ENCODE assay signal across 9 cellular contexts in the genomic region with DNA sequence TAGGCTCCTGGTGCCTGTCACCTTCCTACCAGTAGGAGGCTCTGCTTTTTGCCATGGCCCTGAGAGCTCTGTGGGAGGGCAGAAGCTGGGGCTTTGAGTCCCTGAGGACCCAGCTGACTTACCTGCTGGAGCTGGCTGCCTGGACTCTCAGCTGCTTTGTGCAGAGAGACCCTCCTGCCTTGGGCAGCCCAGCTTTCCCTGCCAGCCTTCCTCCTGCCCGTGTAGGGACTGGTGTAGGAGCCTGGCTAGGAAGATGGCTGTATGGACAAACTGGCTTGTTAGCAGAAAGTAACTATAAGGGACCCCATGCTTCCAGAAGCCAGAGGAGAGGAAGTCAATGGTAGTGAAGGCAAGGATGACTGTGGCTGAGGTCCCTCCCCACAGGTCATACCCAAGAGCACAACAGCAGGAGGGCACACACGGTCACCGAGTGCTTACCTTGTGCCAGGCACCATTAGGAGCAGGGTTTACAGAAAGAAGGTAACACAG. TPM values are rescaled to one million over a fixed set of nuclear protein-coding genes. Genes with fewer than 3 reads are reported as not detected.
DNase-seq lines count a peak whose midpoint lies in the region; ATAC-seq and TF ChIP-seq lines count a peak whose summit lies in the region.
"Had no signal": no experiment of that assay in that cellular context is flagged by ENCODE, and none has a peak within 500 bp of the region (broad histone marks: within the 10 kb centered on the region; RNA-seq: fewer than 3 reads in every experiment).

No MANE protein-coding gene starts in this region.

- H3K4me3 ChIP-seq in MG63 (no peak overlapping the region), heart right ventricle (no peak overlapping the region), lower leg skin (ENCODE audit: low read depth, poor library complexity, severe bottlenecking) (no peak overlapping the region)
- H3K4me3 ChIP-seq: SJSA1 had no signal

- CTCF ChIA-PET in activated CD8-positive, alpha-beta T cell treated with anti-CD3 and anti-CD28 coated beads for 36 hours (lab: Charles Lee) = interaction anchor here (0.6 to 4.6 kb wide), 16 partner anchors 11 to 300 kb away, joined by 3 to 30 read pairs (median 3); a partner anchor contains a TSS

- no peak overlapping the region for H3K4me3 Mint-ChIP-seq in CD14-positive monocyte
- no peak overlapping the region for H3K4me3 Mint-ChIP-seq in activated CD8-positive, alpha-beta T cell treated with anti-CD3 and anti-CD28 coated beads for 36 hours
- no peak overlapping the region for H3K4me3 Mint-ChIP-seq in stimulated activated naive CD8-positive, alpha-beta T cell treated with anti-CD3 and anti-CD28 coated beads, Interleukin-15, amount 100 ng/mL, for 72 hours

- no peak for TF ChIP-seq POLR2A in lower leg skin (IDR thresholded peaks at IDR 0.05)

- peak; percentile 57 for TF ChIP-seq CTCF in CD14-positive monocyte (IDR thresholded peaks at IDR 0.05)
- TF ChIP-seq CTCF in activated CD8-positive, alpha-beta T cell treated with anti-CD3 and anti-CD28 coated beads for 36 hours (IDR thresholded peaks at IDR 0.05) = peak; percentile 37
- TF ChIP-seq CTCF in heart right ventricle (IDR thresholded peaks at IDR 0.05) = peak in 7 of 9 donors; percentile 36 to 56 (median 42)
- no peak for TF ChIP-seq CTCF in lower leg skin (IDR thresholded peaks at IDR 0.05)

- peak overlapping the region in 6 of 10 donors; percentile 45 to 63 (median 55) for H3K27ac ChIP-seq in heart right ventricle
- H3K27ac ChIP-seq: SJSA1 had no signal

- intact Hi-C loops in CD14-positive monocyte (cut with micrococcal nuclease) (no loop called here), heart right ventricle (cut with DNase I) (no loop called here), lower leg skin (cut with DNase I; ENCODE audit: low total_unique reads) (no loop called here)
- intact Hi-C loops in activated CD8-positive, alpha-beta T cell treated with anti-CD3 and anti-CD28 coated beads for 36 hours (cut with micrococcal nuclease) = no loop called here

- H3K36me3 Mint-ChIP-seq in CD14-positive monocyte = peaks cover 43 to 46% of the 10 kb centered on the region in 2 donors
- peaks cover 22% of the 10 kb centered on the region for H3K36me3 Mint-ChIP-seq in activated CD8-positive, alpha-beta T cell treated with anti-CD3 and anti-CD28 coated beads for 36 hours (ENCODE audit: low read depth)

- H3K4me1 Mint-ChIP-seq in CD14-positive monocyte = peaks cover 10% of the 10 kb centered on the region
- H3K4me1 Mint-ChIP-seq in activated CD8-positive, alpha-beta T cell treated with anti-CD3 and anti-CD28 coated beads for 36 hours (ENCODE audit: low read depth) = peaks cover 14% of the 10 kb centered on the region
- peaks cover 40% of the 10 kb centered on the region for H3K4me1 Mint-ChIP-seq in stimulated activated naive CD8-positive, alpha-beta T cell treated with anti-CD3 and anti-CD28 coated beads, Interleukin-15, amount 100 ng/mL, for 72 hours

- H3K9me3 Mint-ChIP-seq in CD14-positive monocyte = peaks cover 0 to 4% (median 0%) of the 10 kb centered on the region in 7 donors
- no peaks in the 10 kb centered on the region for H3K9me3 Mint-ChIP-seq in activated CD8-positive, alpha-beta T cell treated with anti-CD3 and anti-CD28 coated beads for 36 hours
- H3K9me3 Mint-ChIP-seq in stimulated activated naive CD8-positive, alpha-beta T cell treated with anti-CD3 and anti-CD28 coated beads, Interleukin-15, amount 100 ng/mL, for 72 hours = no peaks in the 10 kb centered on the region

- ATAC-seq in GM18868 (IDR thresholded peaks at IDR 0.05; ENCODE audit: unreplicated experiment) = peak; percentile 86
- peak; percentile 77 for ATAC-seq in activated CD8-positive, alpha-beta T cell treated with anti-CD3 and anti-CD28 coated beads for 36 hours
- ATAC-seq in heart right ventricle = peak in 7 of 8 donors; percentile 5 to 26 (median 18)
- ATAC-seq in stimulated activated naive CD8-positive, alpha-beta T cell treated with anti-CD3 and anti-CD28 coated beads, Interleukin-15, amount 100 ng/mL, for 72 hours = peak; percentile 65

- H3K27me3 ChIP-seq in MG63 (no peaks in the 10 kb centered on the region), heart right ventricle (peaks cover 0 to 14% (median 0%) of the 10 kb centered on the region in 7 donors)
- H3K27me3 ChIP-seq: SJSA1 had no signal

- H3K9me3 ChIP-seq in MG63 (no peaks in the 10 kb centered on the region), heart right ventricle (no peaks in the 10 kb centered on the region)
- H3K9me3 ChIP-seq: SJSA1 had no signal

- peaks cover 56% of the 10 kb centered on the region for H3K36me3 ChIP-seq in MG63
- H3K36me3 ChIP-seq in heart right ventricle = peaks cover 9 to 53% (median 39%) of the 10 kb centered on the region in 9 donors

- peaks cover 8 to 30% (median 21%) of the 10 kb centered on the region in 9 donors for H3K4me1 ChIP-seq in heart right ventricle
- H3K4me1 ChIP-seq: SJSA1 had no signal

- peaks cover 27 to 38% (median 32%) of the 10 kb centered on the region in 3 donors for H3K27me3 Mint-ChIP-seq in CD14-positive monocyte (ENCODE audit: low read depth in 3 of 3)
- H3K27me3 Mint-ChIP-seq in activated CD8-positive, alpha-beta T cell treated with anti-CD3 and anti-CD28 coated beads for 36 hours = peaks cover 3% of the 10 kb centered on the region
- peaks cover 30% of the 10 kb centered on the region for H3K27me3 Mint-ChIP-seq in stimulated activated naive CD8-positive, alpha-beta T cell treated with anti-CD3 and anti-CD28 coated beads, Interleukin-15, amount 100 ng/mL, for 72 hours

- 81 to 83% methylated on average over 3 of the region's 3 CpGs for WGBS in heart right ventricle, 2 donors
- 38% methylated on average over 3 of the region's 3 CpGs for WGBS in lower leg skin, 2 donors

- DNase-seq in CD14-positive monocyte (ENCODE audit: low spot score) (no peak), MG63 (peak; percentile 56), heart right ventricle (no peak), lower leg skin (ENCODE audit: low spot score in 2 of 2) (no peak), cortex of kidney (lab: John Stamatoyannopoulos, UW) (no peak)
- DNase-seq in activated CD8-positive, alpha-beta T cell treated with anti-CD3 and anti-CD28 coated beads for 36 hours = peak; percentile 58
- no peak for DNase-seq in stimulated activated naive CD8-positive, alpha-beta T cell treated with anti-CD3 and anti-CD28 coated beads, Interleukin-15, amount 100 ng/mL, for 72 hours

- H3K27ac Mint-ChIP-seq in CD14-positive monocyte = peak overlapping the region in 1 of 7 donors; percentile 26
- peak overlapping the region; percentile 27 for H3K27ac Mint-ChIP-seq in activated CD8-positive, alpha-beta T cell treated with anti-CD3 and anti-CD28 coated beads for 36 hours
- H3K27ac Mint-ChIP-seq in stimulated activated naive CD8-positive, alpha-beta T cell treated with anti-CD3 and anti-CD28 coated beads, Interleukin-15, amount 100 ng/mL, for 72 hours = peak overlapping the region in 1 of 2 donors; percentile 87

- POLR2A ChIA-PET in activated CD8-positive, alpha-beta T cell treated with anti-CD3 and anti-CD28 coated beads for 36 hours (lab: Charles Lee) = interaction anchor here (0.9 to 2.8 kb wide), 4 partner anchors 14 to 112 kb away, joined by 3 to 18 read pairs (median 5); a partner anchor contains a TSS

RNA-seq across cellular contexts. Expression of a gene that starts 9.7 kb away (rescaled TPM):
- polyA plus RNA-seq in CD14-positive monocyte (under 1 TPM; 0.03 to 0.04 TPM), heart right ventricle (1 to 10 TPM in 1 of 2 donors, under 1 TPM in 1; 0.93 to 1.8 TPM)
- total RNA-seq in MG63 (2014; rRNA removed; shearing (Covaris generic); ENCODE audit: low replicate concordance) = 0.76 and 1.2 TPM in 2 replicates
- 1 to 10 TPM; 2.7 to 3.1 TPM for total RNA-seq in activated CD8-positive, alpha-beta T cell treated with anti-CD3 and anti-CD28 coated beads for 36 hours
- total RNA-seq in heart right ventricle (10 to 100 TPM in 1 of 10 donors, 1 to 10 TPM in 9; 4.9 to 10.6 (median 6.3) TPM), lower leg skin (100 to 1,000 TPM in 2 of 4 donors, 10 to 100 TPM in 2; 86.4 to 109 (median 102) TPM)

RNA-seq across cellular contexts. Expression of a gene that starts 25.9 kb away (rescaled TPM):
- polyA plus RNA-seq in CD14-positive monocyte (100 to 1,000 TPM in 1 of 2 donors, 10 to 100 TPM in 1; 99.1 to 107 TPM), heart right ventricle (100 to 1,000 TPM in 1 of 2 donors, 10 to 100 TPM in 1; 38.3 to 153 TPM)
- 751 and 778 TPM in 2 replicates for total RNA-seq in MG63 (2014; rRNA removed; shearing (Covaris generic); ENCODE audit: low replicate concordance)
- total RNA-seq in activated CD8-positive, alpha-beta T cell treated with anti-CD3 and anti-CD28 coated beads for 36 hours = 100 to 1,000 TPM; 226 to 228 TPM
- total RNA-seq in heart right ventricle (100 to 1,000 TPM in 4 of 10 donors, 10 to 100 TPM in 6; 86.3 to 123 (median 99.2) TPM), lower leg skin (100 to 1,000 TPM; 154 to 172 (median 165) TPM)

RNA-seq across cellular contexts. Expression of a gene that starts 43.3 kb away (rescaled TPM):
- polyA plus RNA-seq in CD14-positive monocyte (1 to 10 TPM; 5.8 to 7.1 TPM), heart right ventricle (1 to 10 TPM; 2.3 to 2.9 TPM)
- total RNA-seq in MG63 (2014; rRNA removed; shearing (Covaris generic); ENCODE audit: low replicate concordance) = 38.5 and 67.0 TPM in 2 replicates
- 10 to 100 TPM; 12.9 to 14.0 TPM for total RNA-seq in activated CD8-positive, alpha-beta T cell treated with anti-CD3 and anti-CD28 coated beads for 36 hours
- total RNA-seq in heart right ventricle (1 to 10 TPM in 2 of 10 donors, under 1 TPM in 8; 0.34 to 2.4 (median 0.59) TPM), lower leg skin (1 to 10 TPM; 2.8 to 6.9 (median 5.3) TPM)

Comparison
In these comparisons a context has a peak if more than half of its experiments do, and no peak if none do; other contexts are left out.
1. DNase-seq: peak in MG63 (single experiment) and activated CD8-positive, alpha-beta T cell treated with anti-CD3 and anti-CD28 coated beads for 36 hours (single experiment); none in CD14-positive monocyte (single experiment), heart right ventricle (0 of 2), stimulated activated naive CD8-positive, alpha-beta T cell treated with anti-CD3 and anti-CD28 coated beads, Interleukin-15, amount 100 ng/mL, for 72 hours (0 of 2), lower leg skin (0 of 2) and cortex of kidney (single experiment).
2. CTCF ChIP-seq: peak in CD14-positive monocyte (single experiment), activated CD8-positive, alpha-beta T cell treated with anti-CD3 and anti-CD28 coated beads for 36 hours (single experiment) and heart right ventricle (7 of 9); none in lower leg skin (0 of 3).
3. ATAC-seq: peak in every context shown above with its lines; median percentile 86 in GM18868; 77 in activated CD8-positive, alpha-beta T cell treated with anti-CD3 and anti-CD28 coated beads for 36 hours; 65 in stimulated activated naive CD8-positive, alpha-beta T cell treated with anti-CD3 and anti-CD28 coated beads, Interleukin-15, amount 100 ng/mL, for 72 hours; 18 in heart right ventricle.
4. RNA of a gene that starts 9.7 kb away (total RNA-seq): 86.4 to 109 TPM in lower leg skin; 4.9 to 10.6 TPM in heart right ventricle, 2.7 to 3.1 TPM in activated CD8-positive, alpha-beta T cell treated with anti-CD3 and anti-CD28 coated beads for 36 hours and 0.76 to 1.2 TPM in MG63; every median in the first group is over 4 times any median in the second.